1 cellular context compared by ENCODE assay signal in the genomic region with DNA sequence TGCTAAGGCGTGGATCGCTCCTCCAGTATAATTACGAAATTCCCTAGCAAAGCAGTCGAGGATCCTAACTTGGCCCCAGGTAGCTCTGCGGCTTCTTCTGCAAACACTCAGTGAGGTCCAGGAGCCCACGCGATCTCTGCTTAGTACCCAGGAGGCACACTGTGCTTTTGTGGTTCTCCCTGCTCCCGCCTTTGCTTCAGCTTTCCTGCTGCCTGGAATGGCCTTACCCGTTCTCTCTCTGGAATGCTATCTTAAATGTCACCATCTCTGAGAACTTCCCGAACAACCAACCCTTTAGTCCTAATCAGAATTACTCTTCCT.
A peak's percentile ranks its signal among the peaks of the same experiment; 100 is the strongest.
TF ChIP-seq lines count a peak whose summit lies in the region.

No MANE protein-coding gene starts in this region.

TF ChIP-seq in HepG2, 621 proteins besides CTCF, POLR2A, EP300 and RAD21 (continued from another document):
- TF ChIP-seq, protein P1, sequence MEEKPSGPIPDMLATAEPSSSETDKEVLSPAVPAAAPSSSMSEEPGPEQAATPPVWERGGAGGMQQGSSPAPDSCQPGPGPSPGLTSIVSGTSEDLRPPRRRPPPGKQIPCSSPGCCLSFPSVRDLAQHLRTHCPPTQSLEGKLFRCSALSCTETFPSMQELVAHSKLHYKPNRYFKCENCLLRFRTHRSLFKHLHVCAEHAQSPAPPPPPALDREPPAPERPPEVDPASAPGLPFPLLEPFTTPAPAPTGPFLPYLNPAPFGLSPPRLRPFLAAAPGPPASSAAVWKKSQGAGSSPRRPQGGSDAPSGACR (CRISPR knock-in tag; IDR thresholded peaks at IDR 0.05): 0 out of 2 replicates have a peak, but pooled peaks have one; percentile 11
- TF ChIP-seq ZSCAN9 (CRISPR knock-in tag; IDR thresholded peaks at IDR 0.05; ENCODE audit: borderline replicate concordance) (0 out of 2 replicates have a peak, but pooled peaks have one; percentile 0), ZNF12 (CRISPR knock-in tag; IDR thresholded peaks at IDR 0.05) (no peak), RCOR2 (CRISPR knock-in tag; IDR thresholded peaks at IDR 0.05) (no peak), SMYD3 (CRISPR knock-in tag; IDR thresholded peaks at IDR 0.05) (no peak), HOXA9 (CRISPR knock-in tag; IDR thresholded peaks at IDR 0.05; ENCODE audit: borderline replicate concordance) (no peak), KDM5A (IDR thresholded peaks at IDR 0.05; ENCODE audit: borderline replicate concordance, low read length) (no peak), BRD4 (CRISPR knock-in tag; IDR thresholded peaks at IDR 0.05) (no peak), ZNF3 (CRISPR knock-in tag; IDR thresholded peaks at IDR 0.05) (peak; percentile 62; the same call in 1 of the 2 replicates), FOXO1 (CRISPR knock-in tag; IDR thresholded peaks at IDR 0.05) (no peak), SP4 (CRISPR knock-in tag; IDR thresholded peaks at IDR 0.05) (no peak), ARNT2 (CRISPR knock-in tag; IDR thresholded peaks at IDR 0.05; ENCODE audit: low read depth) (no peak), KMT2A (CRISPR knock-in tag; IDR thresholded peaks at IDR 0.05) (no peak), FOXC1 (CRISPR knock-in tag; IDR thresholded peaks at IDR 0.05; ENCODE audit: borderline replicate concordance) (no peak), SP1 (IDR thresholded peaks at IDR 0.05) (no peak), SP1 (CRISPR knock-in tag; IDR thresholded peaks at IDR 0.05) (no peak), ZNF660 (CRISPR knock-in tag; IDR thresholded peaks at IDR 0.05; ENCODE audit: borderline replicate concordance, low read depth) (0 out of 2 replicates have a peak, but pooled peaks have one; percentile 1), RXRB (CRISPR knock-in tag; IDR thresholded peaks at IDR 0.05; ENCODE audit: borderline replicate concordance) (no peak), ZNF292 (CRISPR knock-in tag; IDR thresholded peaks at IDR 0.05; ENCODE audit: borderline replicate concordance, low read depth) (peak; percentile 3; the same call in 1 of the 2 replicates), ZBTB20 (CRISPR knock-in tag; IDR thresholded peaks at IDR 0.05; ENCODE audit: borderline replicate concordance, low read depth) (no peak), PLRG1 (conservative IDR thresholded peaks at IDR 0.05) (no peak), TEAD3 (CRISPR knock-in tag; optimal IDR thresholded peaks at IDR 0.05; ENCODE audit: borderline replicate concordance) (no peak), ZNF678 (CRISPR knock-in tag; IDR thresholded peaks at IDR 0.05) (no peak)
- TF ChIP-seq, protein P2, sequence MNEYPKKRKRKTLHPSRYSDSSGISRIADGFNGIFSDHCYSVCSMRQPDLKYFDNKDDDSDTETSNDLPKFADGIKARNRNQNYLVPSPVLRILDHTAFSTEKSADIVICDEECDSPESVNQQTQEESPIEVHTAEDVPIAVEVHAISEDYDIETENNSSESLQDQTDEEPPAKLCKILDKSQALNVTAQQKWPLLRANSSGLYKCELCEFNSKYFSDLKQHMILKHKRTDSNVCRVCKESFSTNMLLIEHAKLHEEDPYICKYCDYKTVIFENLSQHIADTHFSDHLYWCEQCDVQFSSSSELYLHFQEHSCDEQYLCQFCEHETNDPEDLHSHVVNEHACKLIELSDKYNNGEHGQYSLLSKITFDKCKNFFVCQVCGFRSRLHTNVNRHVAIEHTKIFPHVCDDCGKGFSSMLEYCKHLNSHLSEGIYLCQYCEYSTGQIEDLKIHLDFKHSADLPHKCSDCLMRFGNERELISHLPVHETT (CRISPR knock-in tag; conservative IDR thresholded peaks at IDR 0.05): no peak
- TF ChIP-seq, protein P3, sequence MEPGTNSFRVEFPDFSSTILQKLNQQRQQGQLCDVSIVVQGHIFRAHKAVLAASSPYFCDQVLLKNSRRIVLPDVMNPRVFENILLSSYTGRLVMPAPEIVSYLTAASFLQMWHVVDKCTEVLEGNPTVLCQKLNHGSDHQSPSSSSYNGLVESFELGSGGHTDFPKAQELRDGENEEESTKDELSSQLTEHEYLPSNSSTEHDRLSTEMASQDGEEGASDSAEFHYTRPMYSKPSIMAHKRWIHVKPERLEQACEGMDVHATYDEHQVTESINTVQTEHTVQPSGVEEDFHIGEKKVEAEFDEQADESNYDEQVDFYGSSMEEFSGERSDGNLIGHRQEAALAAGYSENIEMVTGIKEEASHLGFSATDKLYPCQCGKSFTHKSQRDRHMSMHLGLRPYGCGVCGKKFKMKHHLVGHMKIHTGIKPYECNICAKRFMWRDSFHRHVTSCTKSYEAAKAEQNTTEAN (CRISPR knock-in tag; conservative IDR thresholded peaks at IDR 0.05): no peak
- TF ChIP-seq, protein P4, sequence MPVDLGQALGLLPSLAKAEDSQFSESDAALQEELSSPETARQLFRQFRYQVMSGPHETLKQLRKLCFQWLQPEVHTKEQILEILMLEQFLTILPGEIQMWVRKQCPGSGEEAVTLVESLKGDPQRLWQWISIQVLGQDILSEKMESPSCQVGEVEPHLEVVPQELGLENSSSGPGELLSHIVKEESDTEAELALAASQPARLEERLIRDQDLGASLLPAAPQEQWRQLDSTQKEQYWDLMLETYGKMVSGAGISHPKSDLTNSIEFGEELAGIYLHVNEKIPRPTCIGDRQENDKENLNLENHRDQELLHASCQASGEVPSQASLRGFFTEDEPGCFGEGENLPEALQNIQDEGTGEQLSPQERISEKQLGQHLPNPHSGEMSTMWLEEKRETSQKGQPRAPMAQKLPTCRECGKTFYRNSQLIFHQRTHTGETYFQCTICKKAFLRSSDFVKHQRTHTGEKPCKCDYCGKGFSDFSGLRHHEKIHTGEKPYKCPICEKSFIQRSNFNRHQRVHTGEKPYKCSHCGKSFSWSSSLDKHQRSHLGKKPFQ (CRISPR knock-in tag; IDR thresholded peaks at IDR 0.05; ENCODE audit: insufficient replicate concordance): no peak
- TF ChIP-seq, protein P5, sequence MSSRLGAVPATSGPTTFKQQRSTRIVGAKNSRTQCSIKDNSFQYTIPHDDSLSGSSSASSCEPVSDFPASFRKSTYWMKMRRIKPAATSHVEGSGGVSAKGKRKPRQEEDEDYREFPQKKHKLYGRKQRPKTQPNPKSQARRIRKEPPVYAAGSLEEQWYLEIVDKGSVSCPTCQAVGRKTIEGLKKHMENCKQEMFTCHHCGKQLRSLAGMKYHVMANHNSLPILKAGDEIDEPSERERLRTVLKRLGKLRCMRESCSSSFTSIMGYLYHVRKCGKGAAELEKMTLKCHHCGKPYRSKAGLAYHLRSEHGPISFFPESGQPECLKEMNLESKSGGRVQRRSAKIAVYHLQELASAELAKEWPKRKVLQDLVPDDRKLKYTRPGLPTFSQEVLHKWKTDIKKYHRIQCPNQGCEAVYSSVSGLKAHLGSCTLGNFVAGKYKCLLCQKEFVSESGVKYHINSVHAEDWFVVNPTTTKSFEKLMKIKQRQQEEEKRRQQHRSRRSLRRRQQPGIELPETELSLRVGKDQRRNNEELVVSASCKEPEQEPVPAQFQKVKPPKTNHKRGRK (CRISPR knock-in tag; IDR thresholded peaks at IDR 0.05): no peak
- TF ChIP-seq, protein P6, sequence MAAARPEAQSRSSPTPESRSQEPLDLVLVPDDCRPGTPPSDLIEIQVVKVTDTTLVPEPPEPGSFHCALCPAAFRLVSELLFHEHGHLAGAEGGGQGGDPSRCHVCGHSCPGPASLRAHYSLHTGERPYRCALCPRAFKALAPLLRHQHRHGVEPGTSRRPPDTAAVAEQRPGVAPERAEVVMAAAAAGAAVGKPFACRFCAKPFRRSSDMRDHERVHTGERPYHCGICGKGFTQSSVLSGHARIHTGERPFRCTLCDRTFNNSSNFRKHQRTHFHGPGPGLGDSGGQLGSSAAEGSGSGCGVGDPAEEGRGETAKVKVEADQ (CRISPR knock-in tag; IDR thresholded peaks at IDR 0.05; ENCODE audit: borderline replicate concordance): no peak
- TF ChIP-seq, protein P7, sequence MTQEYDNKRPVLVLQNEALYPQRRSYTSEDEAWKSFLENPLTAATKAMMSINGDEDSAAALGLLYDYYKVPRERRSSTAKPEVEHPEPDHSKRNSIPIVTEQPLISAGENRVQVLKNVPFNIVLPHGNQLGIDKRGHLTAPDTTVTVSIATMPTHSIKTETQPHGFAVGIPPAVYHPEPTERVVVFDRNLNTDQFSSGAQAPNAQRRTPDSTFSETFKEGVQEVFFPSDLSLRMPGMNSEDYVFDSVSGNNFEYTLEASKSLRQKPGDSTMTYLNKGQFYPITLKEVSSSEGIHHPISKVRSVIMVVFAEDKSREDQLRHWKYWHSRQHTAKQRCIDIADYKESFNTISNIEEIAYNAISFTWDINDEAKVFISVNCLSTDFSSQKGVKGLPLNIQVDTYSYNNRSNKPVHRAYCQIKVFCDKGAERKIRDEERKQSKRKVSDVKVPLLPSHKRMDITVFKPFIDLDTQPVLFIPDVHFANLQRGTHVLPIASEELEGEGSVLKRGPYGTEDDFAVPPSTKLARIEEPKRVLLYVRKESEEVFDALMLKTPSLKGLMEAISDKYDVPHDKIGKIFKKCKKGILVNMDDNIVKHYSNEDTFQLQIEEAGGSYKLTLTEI (CRISPR knock-in tag; conservative IDR thresholded peaks at IDR 0.05): no peak
- TF ChIP-seq, protein P8, sequence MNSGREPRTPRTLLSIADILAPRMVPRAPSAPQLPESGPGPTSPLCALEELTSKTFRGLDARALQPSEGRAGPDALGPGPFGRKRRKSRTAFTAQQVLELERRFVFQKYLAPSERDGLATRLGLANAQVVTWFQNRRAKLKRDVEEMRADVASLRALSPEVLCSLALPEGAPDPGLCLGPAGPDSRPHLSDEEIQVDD (CRISPR knock-in tag; IDR thresholded peaks at IDR 0.05; ENCODE audit: borderline replicate concordance): no peak
- TF ChIP-seq, protein P9, sequence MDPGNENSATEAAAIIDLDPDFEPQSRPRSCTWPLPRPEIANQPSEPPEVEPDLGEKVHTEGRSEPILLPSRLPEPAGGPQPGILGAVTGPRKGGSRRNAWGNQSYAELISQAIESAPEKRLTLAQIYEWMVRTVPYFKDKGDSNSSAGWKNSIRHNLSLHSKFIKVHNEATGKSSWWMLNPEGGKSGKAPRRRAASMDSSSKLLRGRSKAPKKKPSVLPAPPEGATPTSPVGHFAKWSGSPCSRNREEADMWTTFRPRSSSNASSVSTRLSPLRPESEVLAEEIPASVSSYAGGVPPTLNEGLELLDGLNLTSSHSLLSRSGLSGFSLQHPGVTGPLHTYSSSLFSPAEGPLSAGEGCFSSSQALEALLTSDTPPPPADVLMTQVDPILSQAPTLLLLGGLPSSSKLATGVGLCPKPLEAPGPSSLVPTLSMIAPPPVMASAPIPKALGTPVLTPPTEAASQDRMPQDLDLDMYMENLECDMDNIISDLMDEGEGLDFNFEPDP (CRISPR knock-in tag; conservative IDR thresholded peaks at IDR 0.05): no peak
- TF ChIP-seq, protein P10, sequence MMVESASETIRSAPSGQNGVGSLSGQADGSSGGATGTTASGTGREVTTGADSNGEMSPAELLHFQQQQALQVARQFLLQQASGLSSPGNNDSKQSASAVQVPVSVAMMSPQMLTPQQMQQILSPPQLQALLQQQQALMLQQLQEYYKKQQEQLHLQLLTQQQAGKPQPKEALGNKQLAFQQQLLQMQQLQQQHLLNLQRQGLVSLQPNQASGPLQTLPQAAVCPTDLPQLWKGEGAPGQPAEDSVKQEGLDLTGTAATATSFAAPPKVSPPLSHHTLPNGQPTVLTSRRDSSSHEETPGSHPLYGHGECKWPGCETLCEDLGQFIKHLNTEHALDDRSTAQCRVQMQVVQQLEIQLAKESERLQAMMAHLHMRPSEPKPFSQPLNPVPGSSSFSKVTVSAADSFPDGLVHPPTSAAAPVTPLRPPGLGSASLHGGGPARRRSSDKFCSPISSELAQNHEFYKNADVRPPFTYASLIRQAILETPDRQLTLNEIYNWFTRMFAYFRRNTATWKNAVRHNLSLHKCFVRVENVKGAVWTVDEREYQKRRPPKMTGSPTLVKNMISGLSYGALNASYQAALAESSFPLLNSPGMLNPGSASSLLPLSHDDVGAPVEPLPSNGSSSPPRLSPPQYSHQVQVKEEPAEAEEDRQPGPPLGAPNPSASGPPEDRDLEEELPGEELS (CRISPR knock-in tag; IDR thresholded peaks at IDR 0.05): no peak
